38 cellular contexts compared by ENCODE assay signal in genomic region chr1:37090671-37091070, GRCh38. TPM values are rescaled to one million over a fixed set of nuclear protein-coding genes. Genes with fewer than 3 reads are reported as not detected.
"Had no signal": no experiment of that assay in that cellular context is flagged by ENCODE, and none has a peak within 500 bp of the region (broad histone marks: within the 10 kb centered on the region; RNA-seq: fewer than 3 reads in every experiment).

No MANE protein-coding gene starts in this region.

- H3K4me3 ChIP-seq: MG63 had no signal

- H3K9me3 ChIP-seq: MG63 had no signal

- H3K36me3 ChIP-seq: MG63 had no signal

- DNase-seq: Kasumi-1, MG63, MM.1S, NCI-H1048, NCI-H1092, NCI-H1092 treated with DMSO at 0.1 percent for 48 hours, NCI-H1105, NCI-H1105 treated with DMSO at 0.1 percent for 48 hours, NCI-H1417, NCI-H1417 treated with DMSO at 0.1 percent for 48 hours, NCI-H1436, NCI-H1436 treated with DMSO at 0.1 percent for 48 hours, NCI-H146, NCI-H1694, NCI-H1694 treated with DMSO at 0.1 percent for 48 hours, NCI-H187, NCI-H187 treated with DMSO at 0.1 percent for 48 hours, NCI-H1930, NCI-H2029, NCI-H2029 treated with DMSO at 0.1 percent for 48 hours, NCI-H2081, NCI-H2081 treated with DMSO at 0.1 percent for 48 hours, NCI-H2107, NCI-H2171, NCI-H2171 treated with DMSO at 0.1 percent for 48 hours, NCI-H2227 treated with DMSO at 0.1 percent for 48 hours, NCI-H226, NCI-H345, NCI-H446, NCI-H446 treated with DMSO at 0.1 percent for 48 hours, NCI-H510A, NCI-H510A treated with DMSO at 0.1 percent for 48 hours, NCI-H524, NCI-H524 treated with DMSO at 0.1 percent for 48 hours had no signal

RNA-seq across cellular contexts. Expression of gene GRIK3, which starts 56.4 kb away (rescaled TPM):
- total RNA-seq: LHCN-M2, M059J, MCF 10A, NCI-H460 had no signal
